In genomic region chr21:42593007-42593814, GRCh38 we compare ENCODE assay signal across 8 cellular contexts.
DNase-seq lines count a peak whose midpoint lies in the region; TF ChIP-seq lines count a peak whose summit lies in the region.

No MANE protein-coding gene starts in this region.

- H3K4me3 ChIP-seq in AG10803 (ENCODE audit: low read length) = no peak overlapping the region
- no peak overlapping the region for H3K4me3 ChIP-seq in H7 (ENCODE audit: insufficient read depth, low read depth, low read length)
- H3K4me3 ChIP-seq in epithelial cell of esophagus (ENCODE audit: low read length) = no peak overlapping the region

- peak; percentile 59 for TF ChIP-seq CTCF in AG10803 (conservative IDR thresholded peaks at IDR 0.05; ENCODE audit: low read length)
- peak; percentile 73 for TF ChIP-seq CTCF in epithelial cell of esophagus (IDR thresholded peaks at IDR 0.05; ENCODE audit: insufficient read depth, low read depth, low read length, missing control alignments)

- H3K36me3 ChIP-seq in H7 (replicated peaks; ENCODE audit: control insufficient read depth, insufficient read depth, low read length) = no peaks in the 10 kb centered on the region

- H3K27me3 ChIP-seq in H7 (ENCODE audit: control insufficient read depth, insufficient read depth, low read length) = no peaks in the 10 kb centered on the region

- DNase-seq in AG10803 (ENCODE audit: low read depth) (peak; percentile 34), H7 (peak; percentile 99), NCI-H82 treated with DMSO at 0.1 percent for 48 hours (lab: John Stamatoyannopoulos, UW; ENCODE audit: unreplicated experiment) (peak; percentile 56), epithelial cell of esophagus (ENCODE audit: low read depth) (peak; percentile 72), myocyte (ENCODE audit: low read depth) (peak; percentile 36), cortex of kidney (lab: John Stamatoyannopoulos, UW) (no peak)
- DNase-seq in activated CD8-positive, alpha-beta memory T cell treated with anti-CD3 and anti-CD28 coated beads for 48 hours (ENCODE audit: low read depth in 2 of 3, low spot score in 2 of 3) = peak; percentile 36 to 48 (median 44)
- DNase-seq in stimulated activated CD8-positive, alpha-beta memory T cell treated with anti-CD3 and anti-CD28 coated beads, Interleukin-7, amount 100 ng/mL, for 1 hour (ENCODE audit: low read depth in 2 of 2) = peak; percentile 20 to 49
